ENCODE assay signal across 31 cellular contexts in the genomic region with DNA sequence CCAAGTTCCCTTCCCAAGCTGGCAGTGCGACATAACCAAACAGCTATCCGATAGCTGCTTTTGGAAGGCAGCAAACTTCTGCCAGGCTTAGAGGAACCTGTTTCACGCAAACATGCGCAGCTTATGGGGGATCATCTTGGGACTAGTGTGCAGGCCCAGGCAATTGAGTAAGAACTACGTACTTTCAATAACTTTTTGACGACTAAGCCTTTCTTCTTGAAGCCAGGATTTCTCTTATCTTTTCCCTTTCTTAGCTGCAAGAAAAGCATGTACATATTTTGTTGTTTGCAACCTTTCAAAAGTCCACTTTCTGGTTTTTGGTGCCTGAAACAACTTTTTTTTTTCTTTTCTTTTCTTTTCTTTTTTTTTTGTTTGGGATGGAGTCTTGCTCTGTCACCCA.
"Had no signal": no experiment of that assay in that cellular context is flagged by ENCODE, and none has a peak within 500 bp of the region (broad histone marks: within the 10 kb centered on the region; RNA-seq: fewer than 3 reads in every experiment).

No MANE protein-coding gene starts in this region.

- H3K4me3 Mint-ChIP-seq: activated B cell treated with CpG ODN at 0.5 μM for 24 hours; activated CD8-positive, alpha-beta T cell treated with anti-CD3 and anti-CD28 coated beads for 36 hours; activated naive CD8-positive, alpha-beta T cell; activated T-cell treated with anti-CD3 and anti-CD28 coated beads, Interleukin-2, amount 50 U/mL, for 4 hours; activated T-helper 17 cell treated with anti-CD3 and anti-CD28 coated beads, Interleukin-2, amount 50 U/mL, for 72 hours; central memory CD8-positive, alpha-beta T cell; dendritic cell treated with granulocyte-macrophage colony-stimulating factor and Interleukin-4, amounts not matched to agents 40 ng/mL and 50 ng/mL, for 4 days; endodermal cell; T-helper 2 cell treated with Interferon-gamma antibody and Interleukin-4, amounts not matched to agents 5 μg/mL and 100 μg/mL, for 36 hours had no signal

- H3K27ac ChIP-seq: brain microvascular endothelial cell, coronary artery, dorsolateral prefrontal cortex, WERI-Rb-1 had no signal

- H3K36me3 ChIP-seq: brain microvascular endothelial cell, WERI-Rb-1 had no signal

- FAIRE-seq: astrocyte, bronchial epithelial cell, frontal cortex had no signal

- H3K4me3 ChIP-seq: coronary artery, dorsolateral prefrontal cortex had no signal

- ATAC-seq: activated CD4-positive, CD25-positive, alpha-beta regulatory T cell treated with anti-CD3 and anti-CD28 coated beads, Interleukin-2, amount 50 U/mL, for 24 hours; activated CD8-positive, alpha-beta T cell treated with anti-CD3 and anti-CD28 coated beads for 36 hours; activated T-cell treated with anti-CD3 and anti-CD28 coated beads, Interleukin-2, amount 50 U/mL, for 4 hours; activated T-helper 17 cell treated with anti-CD3 and anti-CD28 coated beads, Interleukin-2, amount 50 U/mL, for 72 hours; esophagus mucosa had no signal

- H3K36me3 Mint-ChIP-seq: activated naive CD8-positive, alpha-beta T cell had no signal

- H3K27ac Mint-ChIP-seq: activated B cell treated with CpG ODN at 0.5 μM for 24 hours; activated CD8-positive, alpha-beta T cell treated with anti-CD3 and anti-CD28 coated beads for 36 hours; activated naive CD8-positive, alpha-beta T cell; activated T-helper 17 cell treated with anti-CD3 and anti-CD28 coated beads, Interleukin-2, amount 50 U/mL, for 72 hours; dendritic cell treated with granulocyte-macrophage colony-stimulating factor and Interleukin-4, amounts not matched to agents 40 ng/mL and 50 ng/mL, for 4 days; endodermal cell; T-helper 2 cell treated with Interferon-gamma antibody and Interleukin-4, amounts not matched to agents 5 μg/mL and 100 μg/mL, for 36 hours had no signal

- DNase-seq: activated B cell treated with CpG ODN at 0.5 μM for 24 hours; activated CD4-positive, alpha-beta T cell treated with anti-CD3 and anti-CD28 coated beads for 48 hours; activated CD4-positive, alpha-beta T cell treated with anti-CD3 and anti-CD28 coated beads, Interleukin-2, amount 50 U/mL, for 1 hour; activated CD4-positive, alpha-beta T cell treated with anti-CD3 and anti-CD28 coated beads, Interleukin-2, amount 50 U/mL, for 48 hours; activated CD8-positive, alpha-beta memory T cell treated with anti-CD3 and anti-CD28 coated beads for 24 hours; activated CD8-positive, alpha-beta T cell treated with anti-CD3 and anti-CD28 coated beads for 36 hours; activated effector memory CD4-positive, alpha-beta T cell treated with Interleukin-2 at 50 U/mL for 16 hours; activated gamma-delta T cell treated with Interleukin-2 at 50 U/mL for 16 hours; activated naive CD4-positive, alpha-beta T cell treated with anti-CD3 and anti-CD28 coated beads, Interleukin-2, amount 50 U/mL, for 16 hours; activated naive CD4-positive, alpha-beta T cell treated with Interleukin-2 at 50 U/mL for 16 hours; activated T-cell treated with anti-CD3 and anti-CD28 coated beads, Interleukin-2, amount 50 U/mL, for 4 hours; amniotic stem cell; anterior cingulate cortex; brain microvascular endothelial cell; dorsolateral prefrontal cortex; effector memory CD4-positive, alpha-beta T cell; endodermal cell; foreskin fibroblast; T1000; WERI-Rb-1 had no signal

- H3K9me3 Mint-ChIP-seq: activated B cell treated with CpG ODN at 0.5 μM for 24 hours; activated CD8-positive, alpha-beta T cell treated with anti-CD3 and anti-CD28 coated beads for 36 hours; activated T-cell treated with anti-CD3 and anti-CD28 coated beads, Interleukin-2, amount 50 U/mL, for 4 hours; activated T-helper 17 cell treated with anti-CD3 and anti-CD28 coated beads, Interleukin-2, amount 50 U/mL, for 72 hours; central memory CD8-positive, alpha-beta T cell; dendritic cell treated with granulocyte-macrophage colony-stimulating factor and Interleukin-4, amounts not matched to agents 40 ng/mL and 50 ng/mL, for 4 days; T-helper 2 cell treated with Interferon-gamma antibody and Interleukin-4, amounts not matched to agents 5 μg/mL and 100 μg/mL, for 36 hours had no signal

- H3K4me1 Mint-ChIP-seq: activated B cell treated with CpG ODN at 0.5 μM for 24 hours; activated T-helper 17 cell treated with anti-CD3 and anti-CD28 coated beads, Interleukin-2, amount 50 U/mL, for 72 hours; central memory CD8-positive, alpha-beta T cell; endodermal cell had no signal
